23 cellular contexts compared by ENCODE assay signal in the genomic region with DNA sequence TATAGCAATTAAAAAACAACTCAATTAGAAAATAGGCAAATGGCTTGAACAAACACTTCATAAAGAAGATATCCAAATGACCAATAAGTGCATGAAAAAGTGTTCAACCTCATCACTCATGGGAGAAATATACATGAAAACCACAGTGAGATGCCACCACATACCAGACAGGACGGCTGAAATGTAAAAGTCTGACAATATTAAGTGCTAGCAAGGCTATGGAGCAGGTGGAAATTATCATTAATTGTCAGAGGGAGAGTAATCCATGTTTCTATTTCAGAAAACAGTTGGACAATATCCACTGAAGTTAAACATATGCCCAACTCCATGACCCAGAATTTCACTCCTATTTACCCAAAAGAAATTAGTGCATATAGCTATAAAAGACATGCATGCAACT. TPM values are rescaled to one million over a fixed set of nuclear protein-coding genes. Genes with fewer than 3 reads are reported as not detected.
DNase-seq lines count a peak whose midpoint lies in the region; ATAC-seq, FAIRE-seq and TF ChIP-seq lines count a peak whose summit lies in the region.
"Had no signal": no experiment of that assay in that cellular context is flagged by ENCODE, and none has a peak within 500 bp of the region (broad histone marks: within the 10 kb centered on the region; RNA-seq: fewer than 3 reads in every experiment).

No MANE protein-coding gene starts in this region.

- H3K9me3 ChIP-seq in HepG2 (ENCODE audit: low read length) (no peaks in the 10 kb centered on the region), right lobe of liver (no peaks in the 10 kb centered on the region), SU-DHL-6 (ENCODE audit: insufficient read depth, low read length) (0 out of 2 replicates have a peak, but pooled peaks cover 4% of the 10 kb centered on the region)
- H3K9me3 ChIP-seq: BE2C had no signal

- WGBS in HepG2 (ENCODE audit: low lambda C conversion rate), result 80% methylated on average over 1 of the region's 1 CpG
- WGBS in right lobe of liver (ENCODE audit: insufficient coverage, low coverage, low lambda C conversion rate, missing lambda C conversion rate), result 79% methylated on average over 1 of the region's 1 CpG

- H2AFZ ChIP-seq in HepG2 (ENCODE audit: low read length) (no peak overlapping the region), SU-DHL-6 (ENCODE audit: low read depth, low read length, severe bottlenecking) (no peak overlapping the region)

- no peak for TF ChIP-seq RAD21 in HepG2 (CRISPR knock-in tag; IDR thresholded peaks at IDR 0.05)

- H3K27ac ChIP-seq in HepG2 (ENCODE audit: extremely low read length, insufficient read depth, low read length) (no peak overlapping the region), right lobe of liver (no peak overlapping the region), SU-DHL-6 (ENCODE audit: low read depth, low read length) (peak overlapping the region; percentile 97)
- H3K27ac ChIP-seq: 22Rv1 had no signal

- ATAC-seq in HepG2 (no peak), right lobe of liver (no peak)
- ATAC-seq: CD8-positive, alpha-beta T cell had no signal

- intact Hi-C loops in HepG2 (cut with micrococcal nuclease; ENCODE audit: unreplicated experiment) (no loop called here), right lobe of liver (cut with DNase I) (no loop called here)

- H3K27me3 ChIP-seq in HepG2 (ENCODE audit: control insufficient read depth in 1 of 2, insufficient read depth in 2 of 2, low read length in 2 of 2), result no peaks in the 10 kb centered on the region
- H3K27me3 ChIP-seq in right lobe of liver, result no peaks in the 10 kb centered on the region
- H3K27me3 ChIP-seq in SU-DHL-6 (ENCODE audit: low read length), result no peaks in the 10 kb centered on the region
- H3K27me3 ChIP-seq: BE2C, BLaER1 had no signal

- H3K4me1 ChIP-seq in HepG2 (ENCODE audit: insufficient read depth, low read length) (peaks cover 37% of the 10 kb centered on the region), right lobe of liver (peaks cover 0 to 4% (median 1%) of the 10 kb centered on the region in 4 donors)
- H3K4me1 ChIP-seq: BE2C, Caco-2 had no signal

- TF ChIP-seq POLR2A in HepG2 (IDR thresholded peaks at IDR 0.05; ENCODE audit: insufficient read depth in 1 of 2, low read depth in 2 of 2, low read length in 2 of 2) (no peak), right lobe of liver (IDR thresholded peaks at IDR 0.05) (no peak)

- H3K36me3 ChIP-seq in HepG2 (replicated peaks in 1 of 2; ENCODE audit: control insufficient read depth in 1 of 2, insufficient read depth in 2 of 2, low read length in 2 of 2), result no peaks in the 10 kb centered on the region
- H3K36me3 ChIP-seq in right lobe of liver, result no peaks in the 10 kb centered on the region
- H3K36me3 ChIP-seq in SU-DHL-6 (ENCODE audit: low read length), result no peaks in the 10 kb centered on the region
- H3K36me3 ChIP-seq: BE2C, BLaER1 had no signal

- DNase-seq in HepG2 (ENCODE audit: low spot score) (no peak), right lobe of liver (no peak), A172 (ENCODE audit: low spot score) (no peak), NCI-H748 (lab: John Stamatoyannopoulos, UW; ENCODE audit: unreplicated experiment) (no peak)
- DNase-seq: ACHN; BE2C; C1 segment of cervical spinal cord; Caco-2; Calu3; CD4-positive, CD25-positive, alpha-beta regulatory T cell; CD8-positive, alpha-beta T cell; DMS79 treated with DMSO at 0.1 percent for 48 hours; GF-D8 had no signal

- FAIRE-seq in HepG2 (lab: Jason Lieb, UNC), result no peak
- FAIRE-seq: A204.1, D721Med, G401.6, GM12891 had no signal

- no peak overlapping the region for H3K4me3 ChIP-seq in HepG2 (replicated peaks in 1 of 3; ENCODE audit: insufficient read depth in 1 of 3, low read depth in 2 of 3, low read length in 3 of 3)
- no peak overlapping the region for H3K4me3 ChIP-seq in right lobe of liver
- H3K4me3 ChIP-seq in SU-DHL-6 (ENCODE audit: insufficient read depth, low read length, poor library complexity, severe bottlenecking), result no peak overlapping the region
- H3K4me3 ChIP-seq: BLaER1 had no signal

- TF ChIP-seq EP300 in HepG2 (IDR thresholded peaks at IDR 0.05; ENCODE audit: low read depth in 2 of 2, low read length in 2 of 2), result no peak
- no peak for TF ChIP-seq EP300 in HepG2 (CRISPR knock-in tag; IDR thresholded peaks at IDR 0.05; ENCODE audit: borderline replicate concordance)

- peaks cover 87% of the 10 kb centered on the region for H3F3A ChIP-seq in SU-DHL-6 (ENCODE audit: insufficient read depth)

- H3K79me2 ChIP-seq in HepG2 (ENCODE audit: insufficient read depth, low read length) (no peaks in the 10 kb centered on the region), SU-DHL-6 (ENCODE audit: insufficient read depth, low read length) (no peaks in the 10 kb centered on the region)

- BruUV-seq in HepG2 (replicated peaks; lab: Mats Ljungman, UMichigan), result no TSS peak

- POLR2A ChIA-PET in HepG2 (lab: Yijun Ruan, JAX), result interaction anchor here (0.9 to 2.8 kb wide), 2 partner anchors 9 to 29 kb away, joined by 3 to 35 read pairs; no protein-coding TSS in a partner anchor

- in situ Hi-C loops in HepG2 (cut with HindIII; ENCODE audit: extremely low pct_ligation_motif_present, low pct_unique_long_range_greater_than_20kb), result no loop called here

- H3K4me2 ChIP-seq in HepG2 (ENCODE audit: low read depth, low read length), result no peak overlapping the region
- peak overlapping the region; percentile 71 for H3K4me2 ChIP-seq in SU-DHL-6 (ENCODE audit: low read depth, low read length, poor library complexity, severe bottlenecking)

- H3K9ac ChIP-seq in HepG2 (ENCODE audit: insufficient read depth, low read depth, low read length), result no peak overlapping the region
- H3K9ac ChIP-seq in SU-DHL-6 (ENCODE audit: low read length), result no peak overlapping the region
- H3K9ac ChIP-seq: BLaER1 had no signal

- no peaks in the 10 kb centered on the region for H4K20me1 ChIP-seq in HepG2 (ENCODE audit: insufficient read depth, low read length)
- H4K20me1 ChIP-seq in SU-DHL-6 (ENCODE audit: low read depth, low read length), result no peaks in the 10 kb centered on the region
- H4K20me1 ChIP-seq: BLaER1 had no signal

- no peak for TF ChIP-seq CTCF in HepG2 (CRISPR knock-in tag; IDR thresholded peaks at IDR 0.05)
- TF ChIP-seq CTCF in right lobe of liver (IDR thresholded peaks at IDR 0.05), result no peak
- no peak for TF ChIP-seq CTCF in SU-DHL-6 (IDR thresholded peaks at IDR 0.05; ENCODE audit: insufficient read depth, low read length, poor library complexity, severe bottlenecking)

- H3K9me2 ChIP-seq in SU-DHL-6 (replicated peaks; ENCODE audit: insufficient read depth, low read length), result no peaks in the 10 kb centered on the region

- CTCF ChIA-PET in HepG2 (lab: Yijun Ruan, JAX; ENCODE audit: low intra/inter-chr PET ratio, low total read pairs), result no interaction called here

TF ChIP-seq in HepG2, 621 proteins besides CTCF, POLR2A, EP300 and RAD21:
- TF ChIP-seq ZNF264 (CRISPR knock-in tag; IDR thresholded peaks at IDR 0.05) (no peak), ZNF7 (CRISPR knock-in tag; IDR thresholded peaks at IDR 0.05) (peak; percentile 97)

RNA-seq across cellular contexts. Expression of a gene that starts 42.6 kb away (rescaled TPM):
- total RNA-seq in HepG2 (2016; rRNA removed; fragmentation: Illumina TruSeq; extraction: Trizol) (not detected in 2 replicates), right lobe of liver (1 to 10 TPM in 2 of 6 experiments, under 1 TPM in 4; 0.05 to 1.9 (median 0.81) TPM)
- total RNA-seq in HepG2 (2016; cell fraction: cytosol; rRNA removed; fragmentation: Illumina TruSeq; extraction: Trizol; ENCODE audit: low read depth), result not detected in 2 replicates
- not detected in 2 replicates for total RNA-seq in HepG2 (2016; cell fraction: insoluble cytoplasmic fraction; rRNA removed; fragmentation: Illumina TruSeq; extraction: Trizol)
- total RNA-seq in HepG2 (2016; cell fraction: membrane; rRNA removed; fragmentation: Illumina TruSeq; extraction: Trizol), result not detected in 2 replicates
- not detected in 2 replicates for total RNA-seq in HepG2 (2016; cell fraction: nucleus; rRNA removed; fragmentation: Illumina TruSeq; extraction: Trizol)
- 0.03 and 0.05 TPM in 2 replicates for polyA plus RNA-seq in HepG2 (2011; rRNA removed)
- polyA plus RNA-seq in HepG2 (2011; cell fraction: cytosol; rRNA removed), result 0.01 and 0.03 TPM in 2 replicates
- polyA plus RNA-seq in HepG2 (2011; cell fraction: nucleus; rRNA removed), result not detected in 2 replicates
- polyA plus RNA-seq in HepG2 (2012), result not detected in 2 replicates
- polyA plus RNA-seq in HepG2 (2016; cell fraction: cytosol; fragmentation: Illumina TruSeq; extraction: Trizol; ENCODE audit: low read depth), result not detected in 2 replicates
- not detected in 2 replicates for polyA plus RNA-seq in HepG2 (2016; cell fraction: insoluble cytoplasmic fraction; fragmentation: Illumina TruSeq; extraction: Trizol; ENCODE audit: low read depth)
- not detected in 2 replicates for polyA plus RNA-seq in HepG2 (2016; cell fraction: membrane; fragmentation: Illumina TruSeq; extraction: Trizol; ENCODE audit: low read depth)
- polyA plus RNA-seq in HepG2 (2016; cell fraction: nucleus; fragmentation: Illumina TruSeq; extraction: Trizol; ENCODE audit: insufficient read depth, low read depth), result not detected in 2 replicates
- 5.3 TPM in 1 of 2 replicates, not detected in the other for polyA minus RNA-seq in HepG2 (2011; rRNA and poly(A)+ RNA removed; ENCODE audit: low replicate concordance)
- polyA minus RNA-seq in HepG2 (2011; cell fraction: cytosol; rRNA and poly(A)+ RNA removed), result not detected in 2 replicates
- polyA minus RNA-seq in HepG2 (2011; cell fraction: nucleus; rRNA and poly(A)+ RNA removed), result 0.25 TPM in 1 of 2 replicates, not detected in the other
- 4.9 and 5.2 TPM in 2 replicates for total RNA-seq in A172 (2014; rRNA removed; shearing (Covaris generic))
- total RNA-seq: A673; Calu3; CD4-positive, CD25-positive, alpha-beta regulatory T cell; CD8-positive, alpha-beta T cell had no signal
- polyA plus RNA-seq: AG04450; CD14-positive monocyte; CD4-positive, CD25-positive, alpha-beta regulatory T cell had no signal
